In the genomic region with DNA sequence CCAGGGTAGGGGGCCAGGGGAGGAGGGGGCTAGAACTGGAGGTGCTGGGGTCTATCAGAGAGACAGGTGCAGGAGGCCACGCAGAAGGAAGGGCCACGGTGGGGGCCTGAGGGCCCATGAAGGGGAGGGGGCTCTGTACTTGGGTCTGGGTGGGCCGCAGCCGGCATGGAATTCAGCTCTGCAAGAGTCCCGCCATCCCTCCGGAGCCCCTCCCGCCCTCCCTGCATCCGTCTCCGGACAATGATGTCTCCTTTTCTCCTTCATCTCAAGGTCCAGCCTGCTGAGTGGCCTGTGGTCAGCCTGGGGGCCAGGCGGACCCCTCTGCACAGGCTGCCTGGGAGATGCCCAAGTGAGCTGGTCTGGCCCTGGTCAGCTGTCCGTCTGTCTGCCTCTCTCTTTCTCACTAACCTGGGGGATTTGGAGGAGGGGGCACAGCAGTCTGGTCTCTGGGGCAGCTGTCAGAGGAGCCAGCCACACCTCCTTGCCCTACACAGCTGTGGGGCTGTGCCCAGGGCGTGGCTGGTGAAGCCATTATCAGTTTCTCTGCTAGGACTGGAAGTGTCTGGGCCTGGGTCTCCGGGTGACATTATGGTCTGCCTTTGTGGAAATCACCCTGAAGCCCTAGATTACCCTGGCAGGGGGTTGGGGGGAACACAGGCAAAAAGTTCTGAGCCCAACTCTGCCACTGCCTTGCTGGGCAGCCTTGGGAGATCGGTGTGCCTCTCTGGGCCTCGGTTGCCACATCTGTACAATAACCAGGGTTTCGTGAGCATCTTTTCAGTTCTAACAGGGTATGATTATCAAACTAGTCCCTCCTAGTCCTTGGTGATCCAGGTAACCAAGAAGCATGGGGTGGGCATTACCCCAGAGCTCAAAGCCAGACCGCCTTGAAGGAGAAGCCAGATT, we compare ENCODE assay signal across 1 cellular context.
TF ChIP-seq lines count a peak whose summit lies in the region.

No MANE protein-coding gene starts in this region.

TF ChIP-seq in HCT116, 20 proteins besides CTCF, POLR2A, EP300 and RAD21 (continued from another document):
- TF ChIP-seq, protein P1, sequence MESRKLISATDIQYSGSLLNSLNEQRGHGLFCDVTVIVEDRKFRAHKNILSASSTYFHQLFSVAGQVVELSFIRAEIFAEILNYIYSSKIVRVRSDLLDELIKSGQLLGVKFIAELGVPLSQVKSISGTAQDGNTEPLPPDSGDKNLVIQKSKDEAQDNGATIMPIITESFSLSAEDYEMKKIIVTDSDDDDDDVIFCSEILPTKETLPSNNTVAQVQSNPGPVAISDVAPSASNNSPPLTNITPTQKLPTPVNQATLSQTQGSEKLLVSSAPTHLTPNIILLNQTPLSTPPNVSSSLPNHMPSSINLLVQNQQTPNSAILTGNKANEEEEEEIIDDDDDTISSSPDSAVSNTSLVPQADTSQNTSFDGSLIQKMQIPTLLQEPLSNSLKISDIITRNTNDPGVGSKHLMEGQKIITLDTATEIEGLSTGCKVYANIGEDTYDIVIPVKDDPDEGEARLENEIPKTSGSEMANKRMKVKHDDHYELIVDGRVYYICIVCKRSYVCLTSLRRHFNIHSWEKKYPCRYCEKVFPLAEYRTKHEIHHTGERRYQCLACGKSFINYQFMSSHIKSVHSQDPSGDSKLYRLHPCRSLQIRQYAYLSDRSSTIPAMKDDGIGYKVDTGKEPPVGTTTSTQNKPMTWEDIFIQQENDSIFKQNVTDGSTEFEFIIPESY (IDR thresholded peaks at IDR 0.05; ENCODE audit: extremely low read depth, insufficient replicate concordance, low read length), result no peak
- TF ChIP-seq YY1 (IDR thresholded peaks at IDR 0.05; ENCODE audit: extremely low read depth, insufficient replicate concordance, low read depth, low read length) (no peak), CEBPB (IDR thresholded peaks at IDR 0.05; ENCODE audit: low read depth) (no peak), ZNF274 (IDR thresholded peaks at IDR 0.05; ENCODE audit: low read depth, low read length) (no peak), JUND (IDR thresholded peaks at IDR 0.05) (no peak), EZH2 (IDR thresholded peaks at IDR 0.05) (no peak)
- TF ChIP-seq, protein P2, sequence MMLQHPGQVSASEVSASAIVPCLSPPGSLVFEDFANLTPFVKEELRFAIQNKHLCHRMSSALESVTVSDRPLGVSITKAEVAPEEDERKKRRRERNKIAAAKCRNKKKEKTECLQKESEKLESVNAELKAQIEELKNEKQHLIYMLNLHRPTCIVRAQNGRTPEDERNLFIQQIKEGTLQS (IDR thresholded peaks at IDR 0.05), result no peak
- TF ChIP-seq, protein P3, sequence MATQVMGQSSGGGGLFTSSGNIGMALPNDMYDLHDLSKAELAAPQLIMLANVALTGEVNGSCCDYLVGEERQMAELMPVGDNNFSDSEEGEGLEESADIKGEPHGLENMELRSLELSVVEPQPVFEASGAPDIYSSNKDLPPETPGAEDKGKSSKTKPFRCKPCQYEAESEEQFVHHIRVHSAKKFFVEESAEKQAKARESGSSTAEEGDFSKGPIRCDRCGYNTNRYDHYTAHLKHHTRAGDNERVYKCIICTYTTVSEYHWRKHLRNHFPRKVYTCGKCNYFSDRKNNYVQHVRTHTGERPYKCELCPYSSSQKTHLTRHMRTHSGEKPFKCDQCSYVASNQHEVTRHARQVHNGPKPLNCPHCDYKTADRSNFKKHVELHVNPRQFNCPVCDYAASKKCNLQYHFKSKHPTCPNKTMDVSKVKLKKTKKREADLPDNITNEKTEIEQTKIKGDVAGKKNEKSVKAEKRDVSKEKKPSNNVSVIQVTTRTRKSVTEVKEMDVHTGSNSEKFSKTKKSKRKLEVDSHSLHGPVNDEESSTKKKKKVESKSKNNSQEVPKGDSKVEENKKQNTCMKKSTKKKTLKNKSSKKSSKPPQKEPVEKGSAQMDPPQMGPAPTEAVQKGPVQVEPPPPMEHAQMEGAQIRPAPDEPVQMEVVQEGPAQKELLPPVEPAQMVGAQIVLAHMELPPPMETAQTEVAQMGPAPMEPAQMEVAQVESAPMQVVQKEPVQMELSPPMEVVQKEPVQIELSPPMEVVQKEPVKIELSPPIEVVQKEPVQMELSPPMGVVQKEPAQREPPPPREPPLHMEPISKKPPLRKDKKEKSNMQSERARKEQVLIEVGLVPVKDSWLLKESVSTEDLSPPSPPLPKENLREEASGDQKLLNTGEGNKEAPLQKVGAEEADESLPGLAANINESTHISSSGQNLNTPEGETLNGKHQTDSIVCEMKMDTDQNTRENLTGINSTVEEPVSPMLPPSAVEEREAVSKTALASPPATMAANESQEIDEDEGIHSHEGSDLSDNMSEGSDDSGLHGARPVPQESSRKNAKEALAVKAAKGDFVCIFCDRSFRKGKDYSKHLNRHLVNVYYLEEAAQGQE (IDR thresholded peaks at IDR 0.05; ENCODE audit: low read depth), result no peak
